10 cellular contexts compared by ENCODE assay signal in the genomic region with DNA sequence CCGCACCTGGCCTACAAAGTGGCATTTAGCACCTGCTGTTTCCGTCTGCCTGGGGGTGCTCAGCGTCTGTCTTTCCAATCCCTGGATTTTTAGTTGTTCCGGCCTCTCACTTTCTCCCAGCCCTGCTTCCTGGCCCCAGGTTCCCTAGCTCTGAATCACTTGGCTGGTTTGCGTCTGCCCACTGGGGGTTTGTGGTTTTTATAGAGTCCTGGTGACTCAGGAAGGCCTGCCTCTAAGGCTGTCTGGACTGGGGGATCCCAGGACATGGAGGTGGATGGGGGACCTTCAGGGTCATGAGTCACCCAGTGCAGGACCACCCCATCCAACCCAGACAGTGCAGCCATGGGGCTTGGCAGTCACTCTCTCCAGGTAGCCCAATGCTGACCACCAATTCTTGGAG. TPM values are rescaled to one million over a fixed set of nuclear protein-coding genes. Genes with fewer than 3 reads are reported as not detected.
A peak's percentile ranks its signal among the peaks of the same experiment; 100 is the strongest.
DNase-seq lines count a peak whose midpoint lies in the region; ATAC-seq lines count a peak whose summit lies in the region.
"Had no signal": no experiment of that assay in that cellular context is flagged by ENCODE, and none has a peak within 500 bp of the region (broad histone marks: within the 10 kb centered on the region; RNA-seq: fewer than 3 reads in every experiment).

No MANE protein-coding gene starts in this region.

- ATAC-seq in GM19397 (IDR thresholded peaks at IDR 0.05; ENCODE audit: unreplicated experiment): no peak

- H3K4me3 ChIP-seq in skeletal muscle tissue (ENCODE audit: low read length in 3 of 3): no peak overlapping the region
- H3K4me3 ChIP-seq: coronary artery had no signal

- H3K9me3 ChIP-seq in skeletal muscle tissue (ENCODE audit: control insufficient read depth in 3 of 3, low read length in 3 of 3): no peaks in the 10 kb centered on the region

- peak in 2 of 3 experiments; percentile 11 to 23 for DNase-seq in NCI-H1417 (lab: John Stamatoyannopoulos, UW)
- no peak for DNase-seq in NCI-H1417 treated with DMSO at 0.1 percent for 48 hours (lab: John Stamatoyannopoulos, UW)
- DNase-seq in T1000 (lab: John Stamatoyannopoulos, UW): peak; percentile 77
- peak; percentile 88 for DNase-seq in fibroblast of peridontal ligament (ENCODE audit: extremely low read depth)
- no peak for DNase-seq in activated CD4-positive, alpha-beta T cell treated with anti-CD3 and anti-CD28 coated beads for 4 hours
- DNase-seq in iPS-NIHi7 (ENCODE audit: extremely low spot score): no peak
- DNase-seq: activated B cell treated with CpG ODN at 0.5 μM for 24 hours had no signal

- H3K4me1 ChIP-seq in skeletal muscle tissue (ENCODE audit: control insufficient read depth in 3 of 3, insufficient read depth in 3 of 3, low read length in 3 of 3): peaks cover 3 to 21% (median 8%) of the 10 kb centered on the region in 3 donors

- peak overlapping the region; percentile 1 for H3K27ac ChIP-seq in skeletal muscle tissue (ENCODE audit: low read depth, low read length)
- H3K27ac ChIP-seq: coronary artery had no signal

- H3K27me3 ChIP-seq in skeletal muscle tissue (ENCODE audit: control insufficient read depth in 3 of 3, insufficient read depth in 3 of 3, low read length in 3 of 3): no peaks in the 10 kb centered on the region

- no peak overlapping the region for H3K9ac ChIP-seq in skeletal muscle tissue (ENCODE audit: low read depth in 1 of 3, low read length in 3 of 3)

- peaks cover 8 to 19% (median 8%) of the 10 kb centered on the region in 3 donors for H3K36me3 ChIP-seq in skeletal muscle tissue (ENCODE audit: control insufficient read depth in 3 of 3, insufficient read depth in 3 of 3, low read length in 3 of 3)

RNA-seq across cellular contexts. Expression of gene MRPL37, which starts 53.5 kb away (rescaled TPM):
- 32.9 TPM for total RNA-seq in skeletal muscle tissue

RNA-seq across cellular contexts. Expression of gene CYB5RL, which starts 53.6 kb away (rescaled TPM):
- 5.2 TPM for total RNA-seq in skeletal muscle tissue

Comparison
In these comparisons a context has a peak if more than half of its experiments do, and no peak if none do; other contexts are left out.
1. DNase-seq: peak in NCI-H1417 (2 of 3), T1000 (single experiment) and fibroblast of peridontal ligament (single experiment); none in NCI-H1417 treated with DMSO at 0.1 percent for 48 hours (single experiment), activated CD4-positive, alpha-beta T cell treated with anti-CD3 and anti-CD28 coated beads for 4 hours (0 of 2) and iPS-NIHi7 (single experiment).